Comparison of ENCODE assay signal across 15 cellular contexts in genomic region chr7:2689951-2690705, GRCh38. TPM values are rescaled to one million over a fixed set of nuclear protein-coding genes. Genes with fewer than 3 reads are reported as not detected.
DNase-seq lines count a peak whose midpoint lies in the region; ATAC-seq, FAIRE-seq and TF ChIP-seq lines count a peak whose summit lies in the region.
"Had no signal": no experiment of that assay in that cellular context is flagged by ENCODE, and none has a peak within 500 bp of the region (broad histone marks: within the 10 kb centered on the region; RNA-seq: fewer than 3 reads in every experiment).

No MANE protein-coding gene starts in this region.

- no peak for TF ChIP-seq RAD21 in GM12878 (IDR thresholded peaks at IDR 0.05; ENCODE audit: insufficient read depth, low read depth, low read length)

- H3K36me3 ChIP-seq in GM12878 (ENCODE audit: control insufficient read depth in 2 of 2, insufficient read depth in 2 of 2, low read length in 1 of 2) (no peaks in the 10 kb centered on the region), tibial nerve (no peaks in the 10 kb centered on the region)
- H3K36me3 ChIP-seq: heart left ventricle, pancreas had no signal

- SMC1A ChIA-PET in GM12878 (lab: Charles Lee; ENCODE audit: uncharacterized antibody, unreplicated experiment): interaction anchor here (0.5 to 5.8 kb wide), 9 partner anchors 8 to 607 kb away, joined by 3 to 49 read pairs (median 4); no protein-coding TSS in a partner anchor

- H3K27me3 ChIP-seq in GM12878 (replicated peaks in 1 of 2; ENCODE audit: control insufficient read depth in 2 of 2, insufficient read depth in 2 of 2, low read length in 1 of 2): peaks cover 3 to 7% of the 10 kb centered on the region in 2 experiments; a peak in 3 of 4 replicates
- peaks cover 0 to 49% of the 10 kb centered on the region in 2 donors for H3K27me3 ChIP-seq in tibial nerve

- peak overlapping the region; percentile 99 for H3K4me2 ChIP-seq in GM12878 (ENCODE audit: control insufficient read depth, insufficient read depth)

- H3K4me3 ChIP-seq in GM12878: no peak overlapping the region
- H3K4me3 ChIP-seq in tibial nerve: no peak overlapping the region
- H3K4me3 ChIP-seq: heart left ventricle, pancreas had no signal

- H3K9ac ChIP-seq in GM12878 (ENCODE audit: control insufficient read depth, insufficient read depth, low read length): no peak overlapping the region

- RAD21 ChIA-PET in GM12878 (lab: Charles Lee; ENCODE audit: unreplicated experiment): interaction anchor here (0.7 to 2.6 kb wide), 5 partner anchors 9 to 130 kb away, joined by 3 to 31 read pairs (median 4); no protein-coding TSS in a partner anchor

- H3K27ac ChIP-seq in GM12878 (ENCODE audit: control insufficient read depth, insufficient read depth) (no peak overlapping the region), tibial nerve (no peak overlapping the region)
- H3K27ac ChIP-seq: heart left ventricle, pancreas had no signal

- TF ChIP-seq CTCF in GM12878 (IDR thresholded peaks at IDR 0.05 in 2 of 3, conservative IDR thresholded peaks at IDR 0.05 in 1 of 3; ENCODE audit: control insufficient read depth in 2 of 3, extremely low read depth in 1 of 3, insufficient read depth in 1 of 3, low read depth in 3 of 3, low read length in 3 of 3) (no peak), tibial nerve (IDR thresholded peaks at IDR 0.05) (no peak)

- CTCF ChIA-PET in GM12878 (lab: Yijun Ruan, JAX): interaction anchor here (0.8 to 3.1 kb wide), 12 partner anchors 9 to 239 kb away, joined by 3 to 56 read pairs (median 4); no protein-coding TSS in a partner anchor

- intact Hi-C loops in GM12878 (cut with micrococcal nuclease; ENCODE audit: unreplicated experiment): no loop called here

- in situ Hi-C loops in GM12878 (cut with MboI): no loop called here
- in situ Hi-C loops in G401 (cut with HindIII; ENCODE audit: low sequenced_read_pairs): no loop called here

- DNase-seq in DMS153 treated with DMSO at 0.1 percent for 48 hours (lab: John Stamatoyannopoulos, UW; ENCODE audit: unreplicated experiment) (peak; percentile 68), HTR-8/SVneo (ENCODE audit: insufficient read length, low spot score) (peak; percentile 68), GM12878 (ENCODE audit: low read depth, low spot score) (no peak), myocyte (ENCODE audit: low read depth) (peak; percentile 68), G401 (ENCODE audit: low spot score) (no peak), tibial nerve (ENCODE audit: low spot score in 2 of 2) (no peak), midbrain (lab: John Stamatoyannopoulos, UW) (no peak)
- DNase-seq: activated CD8-positive, alpha-beta memory T cell treated with anti-CD3 and anti-CD28 coated beads, Interleukin-2, amount 10 ng/mL, durations not matched to agents 7 days and 5 days; endodermal cell; H9; heart left ventricle; KBM-7; NCI-H2171; pancreas had no signal

- POLR2A ChIA-PET in GM12878 (lab: Charles Lee): interaction anchor here (0.6 to 2.8 kb wide), 7 partner anchors 9 to 68 kb away, joined by 3 to 17 read pairs (median 5); no protein-coding TSS in a partner anchor

- H2AFZ ChIP-seq in GM12878 (ENCODE audit: control insufficient read depth, low read depth, low read length): no peak overlapping the region

- H3K9me3 ChIP-seq in GM12878 (replicated peaks; ENCODE audit: control insufficient read depth, insufficient read depth, low read length) (no peaks in the 10 kb centered on the region), tibial nerve (no peaks in the 10 kb centered on the region)
- H3K9me3 ChIP-seq: heart left ventricle, pancreas had no signal

- peak; percentile 50 for ATAC-seq in GM12878
- ATAC-seq in GM21737 (IDR thresholded peaks at IDR 0.05; ENCODE audit: unreplicated experiment): no peak
- ATAC-seq: heart left ventricle had no signal

- FAIRE-seq in HTR-8/SVneo (lab: Jason Lieb, UNC): no peak
- FAIRE-seq in GM12878 (lab: Jason Lieb, UNC): peak; percentile 31
- FAIRE-seq: pancreas had no signal

- H4K20me1 ChIP-seq in GM12878 (ENCODE audit: control insufficient read depth, insufficient read depth): no peaks in the 10 kb centered on the region; the same call in 1 of the 2 replicates

- H3K79me2 ChIP-seq in GM12878 (ENCODE audit: control insufficient read depth, insufficient read depth, low read length): no peaks in the 10 kb centered on the region

- no peak for TF ChIP-seq EP300 in GM12878 (IDR thresholded peaks at IDR 0.05; ENCODE audit: borderline replicate concordance in 1 of 2, control insufficient read depth in 1 of 2, low read depth in 2 of 2, low read length in 2 of 2)
- TF ChIP-seq EP300 in tibial nerve (IDR thresholded peaks at IDR 0.05): no peak

- TF ChIP-seq POLR2A in GM12878 (IDR thresholded peaks at IDR 0.05; ENCODE audit: low read depth, low read length): no peak
- no peak for TF ChIP-seq POLR2A in tibial nerve (IDR thresholded peaks at IDR 0.05)

- H3K4me1 ChIP-seq in GM12878 (ENCODE audit: control insufficient read depth, insufficient read depth, low read length) (peaks cover 27% of the 10 kb centered on the region), tibial nerve (peaks cover 0 to 24% (median 11%) of the 10 kb centered on the region in 4 donors)

- 59% methylated on average over 23 of the region's 23 CpGs for WGBS in GM12878 (ENCODE audit: insufficient coverage, insufficient replicate concordance, low lambda C conversion rate, missing lambda C conversion rate)
- 76% methylated on average over 23 of the region's 23 CpGs for WGBS in tibial nerve, 2 donors

- BruUV-seq in GM12878 (replicated peaks; lab: Mats Ljungman, UMichigan): no TSS peak

RNA-seq across cellular contexts. Expression of gene AMZ1, which starts 2.1 kb away (rescaled TPM):
- 5.4 and 6.5 TPM in 2 replicates for total RNA-seq in GM12878 (2013; cell fraction: nucleolus; rRNA removed)
- total RNA-seq in GM12878 (2014; rRNA removed): 0.62 and 1.1 TPM in 2 replicates
- total RNA-seq in GM12878 (2014; rRNA removed; fragmentation: Illumina TruSeq; extraction: Trizol): 0.60 and 0.67 TPM in 2 replicates
- 1.2 and 1.4 TPM in 2 replicates for total RNA-seq in GM12878 (2021)
- polyA plus RNA-seq in GM12878 (2011; ENCODE audit: low read depth): 0.16 TPM
- polyA plus RNA-seq in GM12878 (2011; rRNA removed): 0.95 TPM in 2 replicates
- polyA plus RNA-seq in GM12878 (2011; cell fraction: cytosol; rRNA removed): 1.1 and 1.5 TPM in 2 replicates
- polyA plus RNA-seq in GM12878 (2011; cell fraction: nucleus; rRNA removed): 3.1 and 4.2 TPM in 2 replicates
- 0.30 and 0.52 TPM in 2 replicates for polyA plus RNA-seq in GM12878 (2012)
- 0.33 and 0.59 TPM in 2 replicates for polyA plus RNA-seq in GM12878 (2014; fragmentation: Illumina TruSeq; extraction: Trizol)
- polyA plus RNA-seq in GM12878 (2014; fragmentation: Nextera tagmentation; extraction: Ambion mirVana): under 1 TPM; 0.02 to 0.11 TPM
- polyA plus RNA-seq in GM12878 (2014; rRNA removed): 0.72 and 0.77 TPM in 2 replicates
- 1 to 10 TPM; 1.5 to 2.0 TPM for polyA plus RNA-seq in GM12878 (2016; fragmentation: Nextera tagmentation; extraction: Ambion mirVana)
- polyA minus RNA-seq in GM12878 (2011; rRNA and poly(A)+ RNA removed): 2.6 and 4.7 TPM in 2 replicates
- 0.67 and 1.5 TPM in 2 replicates for polyA minus RNA-seq in GM12878 (2011; cell fraction: cytosol; rRNA and poly(A)+ RNA removed)
- 2.2 and 5.6 TPM in 2 replicates for polyA minus RNA-seq in GM12878 (2011; cell fraction: nucleus; rRNA and poly(A)+ RNA removed)
- 0.11 TPM in 1 of 2 replicates, not detected in the other for total RNA-seq in myocyte
- 2.3 TPM for polyA plus RNA-seq in myocyte (2012)
- total RNA-seq in G401 (2014; rRNA removed; shearing (Covaris generic)): not detected in 2 replicates
- total RNA-seq in tibial nerve: 1 to 10 TPM in 2 of 4 donors, under 1 TPM in 2; 0.39 to 1.7 (median 1.2) TPM

RNA-seq across cellular contexts. Expression of gene TTYH3, which starts 58.3 kb away (rescaled TPM):
- 56.1 and 58.5 TPM in 2 replicates for total RNA-seq in GM12878 (2013; cell fraction: nucleolus; rRNA removed)
- total RNA-seq in GM12878 (2014; rRNA removed) (10.2 and 10.8 TPM in 2 replicates), GM12878 (2014; rRNA removed; fragmentation: Illumina TruSeq; extraction: Trizol) (5.0 and 5.2 TPM in 2 replicates), GM12878 (2021) (67.2 and 71.4 TPM in 2 replicates), myocyte (27.6 and 29.1 TPM in 2 replicates), tibial nerve (10 to 100 TPM in 3 of 4 donors, 1 to 10 TPM in 1; 7.2 to 43.2 (median 15.7) TPM)
- polyA plus RNA-seq in GM12878 (2011; ENCODE audit: low read depth): 5.5 TPM
- polyA plus RNA-seq in GM12878 (2011; rRNA removed) (3.9 and 9.9 TPM in 2 replicates), GM12878 (2014; fragmentation: Illumina TruSeq; extraction: Trizol) (3.0 and 10.1 TPM in 2 replicates), GM12878 (2014; fragmentation: Nextera tagmentation; extraction: Ambion mirVana) (under 1 TPM; 0.79 to 0.95 TPM), GM12878 (2014; rRNA removed) (33.1 and 44.3 TPM in 2 replicates), GM12878 (2016; fragmentation: Nextera tagmentation; extraction: Ambion mirVana) (10 to 100 TPM; 11.2 to 25.1 TPM)
- polyA plus RNA-seq in GM12878 (2011; cell fraction: cytosol; rRNA removed): 14.4 and 19.9 TPM in 2 replicates
- 66.5 and 82.0 TPM in 2 replicates for polyA plus RNA-seq in GM12878 (2011; cell fraction: nucleus; rRNA removed)
- 23.5 and 23.7 TPM in 2 replicates for polyA plus RNA-seq in GM12878 (2012)
- polyA minus RNA-seq in GM12878 (2011; rRNA and poly(A)+ RNA removed): 11.3 and 25.5 TPM in 2 replicates
- 24.1 and 26.2 TPM in 2 replicates for polyA minus RNA-seq in GM12878 (2011; cell fraction: cytosol; rRNA and poly(A)+ RNA removed)
- 14.9 and 31.8 TPM in 2 replicates for polyA minus RNA-seq in GM12878 (2011; cell fraction: nucleus; rRNA and poly(A)+ RNA removed)
- 46.4 TPM for polyA plus RNA-seq in myocyte (2012)
- total RNA-seq in G401 (2014; rRNA removed; shearing (Covaris generic)): 17.7 and 18.7 TPM in 2 replicates

Comparison
In these comparisons a context has a peak if more than half of its experiments do, and no peak if none do; other contexts are left out.
1. DNase-seq: peak in DMS153 treated with DMSO at 0.1 percent for 48 hours (single experiment), HTR-8/SVneo (single experiment) and myocyte (single experiment); none in GM12878 (single experiment), G401 (single experiment), tibial nerve (0 of 2) and midbrain (single experiment).